Comparison of ENCODE assay signal across 14 cellular contexts in the genomic region with DNA sequence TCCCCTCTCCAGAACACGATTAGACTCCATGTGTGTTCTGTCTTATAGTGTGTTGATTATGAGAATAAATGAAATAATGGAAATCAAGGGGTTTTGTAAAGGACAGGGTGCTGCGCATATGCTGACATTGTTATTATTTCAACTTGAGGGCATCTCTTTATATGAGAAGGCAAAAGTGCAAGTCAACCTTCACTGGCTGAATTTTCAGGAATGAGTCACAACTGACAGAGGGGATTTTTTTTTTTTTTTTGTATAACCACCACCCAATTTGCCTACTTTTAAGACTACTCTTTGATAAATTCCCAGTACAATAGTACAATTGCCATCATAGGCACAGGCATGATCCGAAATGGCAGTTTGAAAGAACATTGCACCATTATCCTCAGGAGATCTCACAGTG.
A peak's percentile ranks its signal among the peaks of the same experiment; 100 is the strongest.
DNase-seq lines count a peak whose midpoint lies in the region; ATAC-seq and TF ChIP-seq lines count a peak whose summit lies in the region.
"Had no signal": no experiment of that assay in that cellular context is flagged by ENCODE, and none has a peak within 500 bp of the region (broad histone marks: within the 10 kb centered on the region; RNA-seq: fewer than 3 reads in every experiment).

No MANE protein-coding gene starts in this region.

- no peaks in the 10 kb centered on the region for H3K36me3 Mint-ChIP-seq in activated CD4-positive, alpha-beta T cell treated with anti-CD3 and anti-CD28 coated beads, Interleukin-2, amount 10 ng/mL, durations not matched to agents 24 days and 14 days (ENCODE audit: low read depth)

- intact Hi-C loops in activated CD4-positive, alpha-beta T cell treated with anti-CD3 and anti-CD28 coated beads, Interleukin-2, amount 10 ng/mL, durations not matched to agents 24 days and 14 days (cut with micrococcal nuclease), result no loop called here

- H3K4me1 Mint-ChIP-seq in activated CD4-positive, alpha-beta T cell treated with anti-CD3 and anti-CD28 coated beads, Interleukin-2, amount 10 ng/mL, durations not matched to agents 24 days and 14 days, result no peaks in the 10 kb centered on the region
- H3K4me1 Mint-ChIP-seq: H9 had no signal

- no peak overlapping the region for H3K4me3 Mint-ChIP-seq in activated CD4-positive, alpha-beta T cell treated with anti-CD3 and anti-CD28 coated beads, Interleukin-2, amount 10 ng/mL, durations not matched to agents 24 days and 14 days
- H3K4me3 Mint-ChIP-seq: H9 had no signal

- ATAC-seq in GM21717 (IDR thresholded peaks at IDR 0.05; ENCODE audit: unreplicated experiment), result peak; percentile 56
- ATAC-seq in HG03432 (IDR thresholded peaks at IDR 0.05; ENCODE audit: unreplicated experiment), result peak; percentile 79

- H3K27ac Mint-ChIP-seq in activated CD4-positive, alpha-beta T cell treated with anti-CD3 and anti-CD28 coated beads, Interleukin-2, amount 10 ng/mL, durations not matched to agents 24 days and 14 days, result no peak overlapping the region
- H3K27ac Mint-ChIP-seq: H9 had no signal

- DNase-seq in activated CD4-positive, alpha-beta T cell treated with anti-CD3 and anti-CD28 coated beads, Interleukin-2, amount 10 ng/mL, durations not matched to agents 24 days and 14 days, result peak; percentile 10
- DNase-seq in activated CD4-positive, alpha-beta T cell treated with anti-CD3 and anti-CD28 coated beads for 4 hours, result no peak
- DNase-seq in NCI-H510A treated with DMSO at 0.1 percent for 48 hours (lab: John Stamatoyannopoulos, UW) (no peak), DMS53 treated with DMSO at 0.1 percent for 48 hours (lab: John Stamatoyannopoulos, UW; ENCODE audit: unreplicated experiment) (no peak), GM10266 (ENCODE audit: extremely low spot score) (no peak), AG08395 (ENCODE audit: low spot score) (no peak)
- DNase-seq: AML-193, DMS53, GOT3, H9, IMR-90, KBM-7 had no signal

- TF ChIP-seq CTCF in GM10266 (IDR thresholded peaks at IDR 0.05; ENCODE audit: control insufficient read depth, insufficient read depth, low read depth, missing control alignments), result no peak

- peaks cover 3% of the 10 kb centered on the region for H3K9me3 Mint-ChIP-seq in activated CD4-positive, alpha-beta T cell treated with anti-CD3 and anti-CD28 coated beads, Interleukin-2, amount 10 ng/mL, durations not matched to agents 24 days and 14 days
- H3K9me3 Mint-ChIP-seq: H9 had no signal

- no peaks in the 10 kb centered on the region for H3K27me3 Mint-ChIP-seq in activated CD4-positive, alpha-beta T cell treated with anti-CD3 and anti-CD28 coated beads, Interleukin-2, amount 10 ng/mL, durations not matched to agents 24 days and 14 days
